ENCODE assay signal across 8 cellular contexts in the genomic region with DNA sequence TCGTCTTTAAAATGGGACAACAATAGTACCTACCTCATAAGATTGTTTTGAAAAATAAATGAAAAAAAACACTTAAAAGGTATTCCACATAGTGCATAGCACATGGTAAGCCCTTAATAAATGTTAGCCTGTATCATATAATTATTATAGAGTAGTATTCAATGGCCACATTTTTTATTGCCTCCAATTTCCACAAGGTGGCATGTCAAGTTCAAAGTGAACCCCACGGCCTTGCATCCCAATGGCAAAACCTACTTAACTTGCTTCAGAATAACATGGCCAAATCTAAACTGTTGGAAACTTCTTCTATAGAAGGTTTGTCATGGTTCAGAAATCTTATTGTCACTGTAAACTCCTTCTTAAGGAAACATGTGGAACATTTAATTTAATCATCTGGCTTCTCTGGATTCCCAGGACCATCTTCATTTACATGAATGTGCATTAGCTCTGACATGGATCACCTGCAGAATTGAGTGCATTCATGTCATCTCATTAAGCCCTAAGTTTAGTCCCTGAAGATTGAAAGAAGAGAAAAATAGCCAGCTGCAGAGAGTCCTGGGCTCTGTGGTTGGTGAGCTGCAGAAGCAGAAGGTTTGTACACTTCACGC.
DNase-seq lines count a peak whose midpoint lies in the region; ATAC-seq and TF ChIP-seq lines count a peak whose summit lies in the region.

No MANE protein-coding gene starts in this region.

- H3K9me3 Mint-ChIP-seq in activated CD8-positive, alpha-beta memory T cell treated with anti-CD3 and anti-CD28 coated beads, Interleukin-2, amount 10 ng/mL, durations not matched to agents 7 days and 5 days (ENCODE audit: low read depth), result no peaks in the 10 kb centered on the region

- peaks cover 8% of the 10 kb centered on the region for H3K27me3 Mint-ChIP-seq in activated CD8-positive, alpha-beta memory T cell treated with anti-CD3 and anti-CD28 coated beads, Interleukin-2, amount 10 ng/mL, durations not matched to agents 7 days and 5 days

- H3K4me1 ChIP-seq in foreskin keratinocyte, result peaks cover 16% of the 10 kb centered on the region

- TF ChIP-seq CTCF in foreskin keratinocyte (conservative IDR thresholded peaks at IDR 0.05), result peak; percentile 74

- ATAC-seq in activated CD8-positive, alpha-beta memory T cell treated with anti-CD3 and anti-CD28 coated beads, Interleukin-2, amount 10 ng/mL, durations not matched to agents 7 days and 5 days, result peak; percentile 65
- ATAC-seq in HG03442 (IDR thresholded peaks at IDR 0.05; ENCODE audit: unreplicated experiment), result peak; percentile 31
- peak; percentile 52 for ATAC-seq in foreskin keratinocyte
- no peak for ATAC-seq in HG03280 (IDR thresholded peaks at IDR 0.05; ENCODE audit: unreplicated experiment)

- peaks cover 29% of the 10 kb centered on the region for H3K4me1 Mint-ChIP-seq in activated CD8-positive, alpha-beta memory T cell treated with anti-CD3 and anti-CD28 coated beads, Interleukin-2, amount 10 ng/mL, durations not matched to agents 7 days and 5 days

- H3K4me3 Mint-ChIP-seq in activated CD8-positive, alpha-beta memory T cell treated with anti-CD3 and anti-CD28 coated beads, Interleukin-2, amount 10 ng/mL, durations not matched to agents 7 days and 5 days, result no peak overlapping the region

- no peak overlapping the region for H3K27ac Mint-ChIP-seq in activated CD8-positive, alpha-beta memory T cell treated with anti-CD3 and anti-CD28 coated beads, Interleukin-2, amount 10 ng/mL, durations not matched to agents 7 days and 5 days

- no peak for DNase-seq in activated CD8-positive, alpha-beta memory T cell treated with anti-CD3 and anti-CD28 coated beads, Interleukin-2, amount 10 ng/mL, durations not matched to agents 7 days and 5 days
- DNase-seq in activated CD8-positive, alpha-beta memory T cell treated with anti-CD3 and anti-CD28 coated beads for 24 hours, result no peak
- peak; percentile 40 for DNase-seq in SW480 (ENCODE audit: low spot score)
- no peak for DNase-seq in foreskin keratinocyte
- DNase-seq in pulmonary artery endothelial cell (ENCODE audit: low read depth, low spot score), result peak; percentile 20
- no peak for DNase-seq in NCI-H187 (lab: John Stamatoyannopoulos, UW)

- H3K36me3 Mint-ChIP-seq in activated CD8-positive, alpha-beta memory T cell treated with anti-CD3 and anti-CD28 coated beads, Interleukin-2, amount 10 ng/mL, durations not matched to agents 7 days and 5 days, result no peaks in the 10 kb centered on the region

- CTCF ChIA-PET in activated CD8-positive, alpha-beta memory T cell treated with anti-CD3 and anti-CD28 coated beads, Interleukin-2, amount 10 ng/mL, durations not matched to agents 7 days and 5 days (lab: Charles Lee), result interaction anchor here (1.1 to 3.6 kb wide), 4 partner anchors 17 to 251 kb away, joined by 3 to 21 read pairs (median 6); no protein-coding TSS in a partner anchor

- H3K27me3 ChIP-seq in foreskin keratinocyte, result no peaks in the 10 kb centered on the region

- H3K27ac ChIP-seq in foreskin keratinocyte, result no peak overlapping the region

Comparison
In these comparisons a context has a peak if more than half of its experiments do, and no peak if none do; other contexts are left out.
1. DNase-seq: peak in SW480 (single experiment) and pulmonary artery endothelial cell (single experiment); none in activated CD8-positive, alpha-beta memory T cell treated with anti-CD3 and anti-CD28 coated beads, Interleukin-2, amount 10 ng/mL, durations not matched to agents 7 days and 5 days (single experiment), activated CD8-positive, alpha-beta memory T cell treated with anti-CD3 and anti-CD28 coated beads for 24 hours (single experiment), foreskin keratinocyte (0 of 2) and NCI-H187 (0 of 2).